11 cellular contexts compared by ENCODE assay signal in the genomic region with DNA sequence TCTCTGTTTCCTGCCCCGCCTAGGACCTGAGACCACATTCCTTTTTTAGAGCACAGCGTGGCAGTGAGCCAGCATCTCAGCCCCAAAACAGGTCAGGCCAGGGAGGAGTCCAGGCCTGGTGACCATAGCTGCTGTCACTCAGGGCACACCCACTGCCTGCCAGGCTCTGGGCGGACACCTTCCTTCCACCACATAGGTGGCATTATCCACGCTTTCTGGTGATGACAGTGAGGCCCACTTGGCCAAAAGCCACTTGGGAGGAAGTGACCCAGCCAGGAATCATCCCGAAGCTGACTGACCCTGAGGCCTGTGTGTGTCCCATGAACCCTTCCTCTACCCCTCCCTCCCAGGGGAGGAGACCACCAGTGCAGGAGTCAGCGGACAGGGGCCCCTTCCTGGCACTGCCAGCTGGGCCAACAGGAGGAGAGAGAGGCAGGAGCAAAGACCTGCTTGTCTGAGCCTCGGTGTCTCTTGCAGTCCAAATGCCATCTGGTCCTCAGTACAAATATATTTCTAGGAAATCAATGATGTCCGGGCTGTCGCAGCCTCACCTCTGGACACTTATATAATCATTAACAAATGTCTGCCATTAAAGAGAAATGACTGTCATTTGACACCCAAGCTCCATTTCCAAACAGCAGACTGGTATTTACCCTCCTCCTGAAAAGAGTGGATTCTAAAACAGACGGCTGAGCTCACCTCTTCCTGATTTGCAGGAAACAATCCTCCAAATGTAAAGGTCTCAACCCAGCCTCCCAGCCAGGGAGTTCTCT.
DNase-seq lines count a peak whose midpoint lies in the region; ATAC-seq and TF ChIP-seq lines count a peak whose summit lies in the region.
"Had no signal": no experiment of that assay in that cellular context is flagged by ENCODE, and none has a peak within 500 bp of the region (broad histone marks: within the 10 kb centered on the region; RNA-seq: fewer than 3 reads in every experiment).

No MANE protein-coding gene starts in this region.

- intact Hi-C loops in Right ventricle myocardium superior (cut with DNase I) = no loop called here

- CTCF ChIA-PET in HEK293 (lab: Yijun Ruan, JAX) = no interaction called here
- CTCF ChIA-PET in RWPE1 (lab: Yijun Ruan, JAX) = interaction anchor here (0.6 kb wide), 1 partner anchor 1711 kb away, joined by 3 read pairs; the partner anchor contains the start of gene BUB3

- H3K27me3 ChIP-seq in effector memory CD4-positive, alpha-beta T cell (replicated peaks; ENCODE audit: control insufficient read depth, insufficient read depth, low read length, poor library complexity, severe bottlenecking) = no peaks in the 10 kb centered on the region

- no peaks in the 10 kb centered on the region for H3K9me3 ChIP-seq in HEK293 (ENCODE audit: control insufficient read depth, insufficient read depth, low read depth, low read length)
- H3K9me3 ChIP-seq in effector memory CD4-positive, alpha-beta T cell (ENCODE audit: control insufficient read depth, low read length) = no peaks in the 10 kb centered on the region

- no peaks in the 10 kb centered on the region for H3K36me3 ChIP-seq in HEK293 (ENCODE audit: control insufficient read depth in 2 of 2, insufficient read depth in 1 of 2, low read length in 2 of 2)
- no peaks in the 10 kb centered on the region for H3K36me3 ChIP-seq in effector memory CD4-positive, alpha-beta T cell (ENCODE audit: control insufficient read depth, insufficient read depth, low read length)

- ATAC-seq in Right ventricle myocardium superior (ENCODE audit: poor library complexity) (peak; percentile 99), HG02852 (IDR thresholded peaks at IDR 0.05; ENCODE audit: unreplicated experiment) (no peak)

- DNase-seq in RWPE1 (ENCODE audit: low spot score) (peak; percentile 57), Right ventricle myocardium superior (peak; percentile 89), renal cortical epithelial cell (ENCODE audit: low read depth) (peak; percentile 34), NCI-H1048 (lab: John Stamatoyannopoulos, UW) (no peak), NCI-H1694 treated with DMSO at 0.1 percent for 48 hours (lab: John Stamatoyannopoulos, UW) (no peak)
- DNase-seq in effector memory CD4-positive, alpha-beta T cell = no peak
- DNase-seq: activated CD8-positive, alpha-beta memory T cell treated with anti-CD3 and anti-CD28 coated beads for 24 hours; hippocampal formation had no signal

- peaks cover 2% of the 10 kb centered on the region; the same call in 1 of the 2 replicates for H3K4me1 ChIP-seq in HEK293 (ENCODE audit: control insufficient read depth, insufficient read depth, low read length)
- no peaks in the 10 kb centered on the region for H3K4me1 ChIP-seq in effector memory CD4-positive, alpha-beta T cell (ENCODE audit: control insufficient read depth, insufficient read depth, low read length, poor library complexity, severe bottlenecking)

- TF ChIP-seq CTCF in HEK293 (tag by site-specific recombination; IDR thresholded peaks at IDR 0.05) (no peak), RWPE1 (conservative IDR thresholded peaks at IDR 0.05; ENCODE audit: low read depth) (no peak)

- no peak overlapping the region for H3K4me3 ChIP-seq in HEK293 (ENCODE audit: low read depth, low read length)
- H3K4me3 ChIP-seq in effector memory CD4-positive, alpha-beta T cell (ENCODE audit: insufficient read depth, low read depth, low read length, poor library complexity, severe bottlenecking) = no peak overlapping the region

- H3K27ac ChIP-seq in HEK293 (ENCODE audit: extremely low read depth, low read depth, low read length) = no peak overlapping the region
- no peak overlapping the region for H3K27ac ChIP-seq in RWPE1
- H3K27ac ChIP-seq in effector memory CD4-positive, alpha-beta T cell (ENCODE audit: insufficient read depth, low read length, poor library complexity, severe bottlenecking) = no peak overlapping the region
- H3K27ac ChIP-seq: KMS-11 had no signal

- POLR2A ChIA-PET in HEK293 (lab: Yijun Ruan, JAX) (no interaction called here), RWPE1 (lab: Yijun Ruan, JAX; ENCODE audit: low non-redundant PET) (no interaction called here)

TF ChIP-seq in HEK293, 187 proteins besides CTCF, POLR2A, EP300 and RAD21:
- TF ChIP-seq KLF1 (tag by site-specific recombination; IDR thresholded peaks at IDR 0.05) = peak; percentile 62
- TF ChIP-seq ZFHX2 (tag by site-specific recombination; conservative IDR thresholded peaks at IDR 0.05) = 0 out of 2 replicates have a peak, but pooled peaks have one; percentile 11
- TF ChIP-seq ZBTB48 (tag by site-specific recombination; IDR thresholded peaks at IDR 0.05) = no peak
- TF ChIP-seq KLF9 (tag by site-specific recombination; IDR thresholded peaks at IDR 0.05; ENCODE audit: low read depth) = 0 out of 2 replicates have a peak, but pooled peaks have one; percentile 9

Comparison
In these comparisons a context has a peak if more than half of its experiments do, and no peak if none do; other contexts are left out.
1. DNase-seq: peak in RWPE1 (single experiment), Right ventricle myocardium superior (single experiment) and renal cortical epithelial cell (single experiment); none in effector memory CD4-positive, alpha-beta T cell (0 of 3), NCI-H1048 (single experiment) and NCI-H1694 treated with DMSO at 0.1 percent for 48 hours (single experiment).